ENCODE assay signal across 31 cellular contexts in the genomic region with DNA sequence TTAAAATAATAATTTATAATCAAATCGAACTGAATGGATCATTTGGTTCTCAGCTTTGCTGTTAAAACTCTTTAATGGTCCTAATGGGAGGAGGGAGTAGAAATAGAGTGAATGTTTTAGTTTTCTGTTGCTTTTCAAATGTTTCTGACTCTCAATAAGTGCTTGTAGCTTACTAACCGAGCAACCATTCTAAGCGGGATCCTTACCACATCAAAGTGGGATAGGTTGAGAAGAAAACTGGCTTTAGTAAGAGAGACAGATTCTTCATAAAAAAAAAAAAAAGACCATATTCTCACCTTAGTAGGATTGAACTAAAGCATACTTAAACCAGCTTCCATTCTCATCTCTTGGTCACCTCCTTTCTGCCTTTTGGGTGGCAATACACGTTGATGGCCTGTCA.
"Had no signal": no experiment of that assay in that cellular context is flagged by ENCODE, and none has a peak within 500 bp of the region (broad histone marks: within the 10 kb centered on the region; RNA-seq: fewer than 3 reads in every experiment).

No MANE protein-coding gene starts in this region.

- H3K4me1 ChIP-seq: adrenal gland, ascending aorta, breast epithelium had no signal

- H3K27me3 ChIP-seq: adrenal gland, ascending aorta, body of pancreas, brain microvascular endothelial cell, breast epithelium, cardiac muscle cell had no signal

- DNase-seq: activated effector memory CD4-positive, alpha-beta T cell treated with anti-CD3 and anti-CD28 coated beads, Interleukin-2, amount 50 U/mL, for 16 hours; activated effector memory CD4-positive, alpha-beta T cell treated with Interleukin-2 at 50 U/mL for 16 hours; activated gamma-delta T cell; activated gamma-delta T cell treated with Interleukin-2 at 50 U/mL for 16 hours; activated naive CD4-positive, alpha-beta T cell; activated naive CD4-positive, alpha-beta T cell treated with anti-CD3 and anti-CD28 coated beads for 36 hours; activated naive CD4-positive, alpha-beta T cell treated with anti-CD3 and anti-CD28 coated beads, Interleukin-2, amount 10 ng/mL, durations not matched to agents 7 days and 5 days; activated naive CD4-positive, alpha-beta T cell treated with anti-CD3 and anti-CD28 coated beads, Interleukin-2, amount 50 U/mL, for 16 hours; activated naive CD4-positive, alpha-beta T cell treated with Interleukin-2 at 50 U/mL for 16 hours; activated naive CD8-positive, alpha-beta T cell treated with anti-CD3 and anti-CD28 coated beads for 36 hours; activated naive CD8-positive, alpha-beta T cell treated with anti-CD3 and anti-CD28 coated beads, Interleukin-2, amount 10 ng/mL, durations not matched to agents 7 days and 5 days; activated naive CD8-positive, alpha-beta T cell treated with anti-CD3 and anti-CD28 coated beads, Interleukin-2, amount 50 U/mL, for 24 hours; activated T-cell treated with anti-CD3 and anti-CD28 coated beads, Interleukin-2, amount 50 U/mL, for 24 hours; activated T-cell treated with anti-CD3 and anti-CD28 coated beads, Interleukin-2, amount 50 U/mL, for 4 hours; activated T-cell treated with anti-CD3 and anti-CD28 coated beads, Interleukin-2, amount 50 U/mL, for 48 hours; activated T-cell treated with anti-CD3 and anti-CD28 coated beads, Interleukin-2, amount 50 U/mL, for 72 hours; adrenal gland; amniotic stem cell; amygdala; anterior cingulate cortex; aorta; brain microvascular endothelial cell; caudate nucleus; central memory CD4-positive, alpha-beta T cell; cerebellar nuclear complex had no signal

- H3K9me3 ChIP-seq: adrenal gland, ascending aorta, body of pancreas, breast epithelium had no signal

- H3K36me3 ChIP-seq: adrenal gland, ascending aorta, brain microvascular endothelial cell, breast epithelium, cardiac muscle cell had no signal

- H3K4me3 ChIP-seq: adrenal gland, ascending aorta, body of pancreas, breast epithelium, cardiac muscle cell had no signal

- ATAC-seq: activated naive CD4-positive, alpha-beta T cell treated with anti-CD3 and anti-CD28 coated beads, Interleukin-2, amount 50 U/mL, for 72 hours; activated naive CD8-positive, alpha-beta T cell treated with anti-CD3 and anti-CD28 coated beads, Interleukin-2, amount 50 U/mL, for 24 hours; activated T-cell treated with anti-CD3 and anti-CD28 coated beads, Interleukin-2, amount 50 U/mL, for 4 hours; activated T-cell treated with anti-CD3 and anti-CD28 coated beads, Interleukin-2, amount 50 U/mL, for 72 hours; activated T-helper 17 cell treated with anti-CD3 and anti-CD28 coated beads, Interleukin-2, amount 50 U/mL, for 72 hours had no signal

- H3K27ac ChIP-seq: adrenal gland, ascending aorta, body of pancreas, brain microvascular endothelial cell, breast epithelium, cardiac muscle cell had no signal
